8 cellular contexts compared by ENCODE assay signal in genomic region chr1:185647597-185648267, GRCh38.
DNase-seq lines count a peak whose midpoint lies in the region; ATAC-seq and TF ChIP-seq lines count a peak whose summit lies in the region.
"Not testable (repeated sequence)": the region's sequence is repeated elsewhere in the genome, so short reads cannot be mapped to it uniquely, and the experiment has no call there.

No MANE protein-coding gene starts in this region.

- H3K9ac ChIP-seq in OCI-LY3 (ENCODE audit: low read length), result 0 out of 2 replicates have a peak overlapping the region, but pooled peaks have one; percentile 78
- H3K9ac ChIP-seq in parathyroid adenoma, result not testable (repeated sequence)

- peaks cover 33 to 69% (median 52%) of the 10 kb centered on the region in 4 donors for H3K4me1 Mint-ChIP-seq in CD4-positive, CD25-positive, alpha-beta regulatory T cell
- H3K4me1 Mint-ChIP-seq in HFFc6 (ENCODE audit: low read depth), result peaks cover 50% of the 10 kb centered on the region
- peaks cover 35% of the 10 kb centered on the region for H3K4me1 Mint-ChIP-seq in activated CD4-positive, alpha-beta T cell treated with anti-CD3 and anti-CD28 coated beads for 36 hours
- peaks cover 40% of the 10 kb centered on the region for H3K4me1 Mint-ChIP-seq in activated naive CD8-positive, alpha-beta T cell treated with anti-CD3 and anti-CD28 coated beads, Interleukin-2, amount 50 U/mL, for 24 hours

- CTCF ChIA-PET in activated CD4-positive, alpha-beta T cell treated with anti-CD3 and anti-CD28 coated beads for 36 hours (lab: Charles Lee), result interaction anchor here (1.0 kb wide), 1 partner anchor 85 kb away, joined by 5 read pairs; no protein-coding TSS in a partner anchor

- H3K79me2 ChIP-seq in OCI-LY3 (ENCODE audit: low read length); parathyroid adenoma: not testable (repeated sequence)

- not testable (repeated sequence) for H3K27me3 Mint-ChIP-seq in CD4-positive, CD25-positive, alpha-beta regulatory T cell; HFFc6 (ENCODE audit: insufficient read depth); activated CD4-positive, alpha-beta T cell treated with anti-CD3 and anti-CD28 coated beads for 36 hours; activated naive CD8-positive, alpha-beta T cell treated with anti-CD3 and anti-CD28 coated beads, Interleukin-2, amount 50 U/mL, for 24 hours

- 87 to 96% methylated on average over 10 of the region's 12 CpGs for WGBS in mesodermal cell (ENCODE audit: insufficient coverage in 2 of 2), 2 experiments

- not testable (repeated sequence) for H3K9me3 ChIP-seq in CD4-positive, CD25-positive, alpha-beta regulatory T cell (ENCODE audit: control insufficient read depth in 2 of 2, low read length in 2 of 2); parathyroid adenoma (ENCODE audit: control insufficient read depth, low read length)
- H3K9me3 ChIP-seq in OCI-LY3 (ENCODE audit: insufficient read depth, low read length), result peaks cover 32% of the 10 kb centered on the region
- H3K9me3 ChIP-seq in mesodermal cell (ENCODE audit: control insufficient read depth, low read length), result peaks cover 26% of the 10 kb centered on the region

- peaks cover 0 to 15% (median 2%) of the 10 kb centered on the region in 7 donors for H3K9me3 Mint-ChIP-seq in CD4-positive, CD25-positive, alpha-beta regulatory T cell
- H3K9me3 Mint-ChIP-seq in HFFc6, result peaks cover 29% of the 10 kb centered on the region
- not testable (repeated sequence) for H3K9me3 Mint-ChIP-seq in activated CD4-positive, alpha-beta T cell treated with anti-CD3 and anti-CD28 coated beads for 36 hours (ENCODE audit: low read depth); activated naive CD8-positive, alpha-beta T cell treated with anti-CD3 and anti-CD28 coated beads, Interleukin-2, amount 50 U/mL, for 24 hours

- H4K20me1 ChIP-seq in OCI-LY3 (ENCODE audit: insufficient read depth, low read length), result not testable (repeated sequence)

- H3K36me3 Mint-ChIP-seq in CD4-positive, CD25-positive, alpha-beta regulatory T cell; activated CD4-positive, alpha-beta T cell treated with anti-CD3 and anti-CD28 coated beads for 36 hours (ENCODE audit: low read depth); activated naive CD8-positive, alpha-beta T cell treated with anti-CD3 and anti-CD28 coated beads, Interleukin-2, amount 50 U/mL, for 24 hours (ENCODE audit: low read depth): not testable (repeated sequence)
- peaks cover 29% of the 10 kb centered on the region for H3K36me3 Mint-ChIP-seq in HFFc6 (ENCODE audit: low read depth)

- intact Hi-C loops in activated CD4-positive, alpha-beta T cell treated with anti-CD3 and anti-CD28 coated beads for 36 hours (cut with DNase I, micrococcal nuclease), result not testable (repeated sequence)

- POLR2A ChIA-PET in activated CD4-positive, alpha-beta T cell treated with anti-CD3 and anti-CD28 coated beads for 36 hours (lab: Charles Lee), result not testable (repeated sequence)

- peak; percentile 61 to 65 for ATAC-seq in CD4-positive, CD25-positive, alpha-beta regulatory T cell (ENCODE audit: low read depth in 2 of 2)
- not testable (repeated sequence) for ATAC-seq in activated CD4-positive, alpha-beta T cell treated with anti-CD3 and anti-CD28 coated beads for 36 hours; activated naive CD8-positive, alpha-beta T cell treated with anti-CD3 and anti-CD28 coated beads, Interleukin-2, amount 50 U/mL, for 24 hours

- H3K4me2 ChIP-seq in OCI-LY3 (ENCODE audit: low read length) (0 out of 2 replicates have a peak overlapping the region, but pooled peaks have one; percentile 76), parathyroid adenoma (ENCODE audit: low read length) (peak overlapping the region; percentile 10)

- DNase-seq in CD4-positive, CD25-positive, alpha-beta regulatory T cell, result peak in 2 of 3 donors; percentile 57 to 75
- peak; percentile 32 for DNase-seq in HFFc6
- DNase-seq in activated CD4-positive, alpha-beta T cell treated with anti-CD3 and anti-CD28 coated beads for 36 hours; activated naive CD8-positive, alpha-beta T cell treated with anti-CD3 and anti-CD28 coated beads, Interleukin-2, amount 50 U/mL, for 24 hours; epithelial cell of prostate (ENCODE audit: low read depth, low spot score): not testable (repeated sequence)

- peak overlapping the region; percentile 75 for H3K4me3 ChIP-seq in CD4-positive, CD25-positive, alpha-beta regulatory T cell (ENCODE audit: low read depth, low read length)
- H3K4me3 ChIP-seq in OCI-LY3 (ENCODE audit: low read length); mesodermal cell (ENCODE audit: extremely low read depth, insufficient read depth, low read length, poor library complexity, severe bottlenecking); parathyroid adenoma (ENCODE audit: low read depth, low read length): not testable (repeated sequence)

- not testable (repeated sequence) for H3K36me3 ChIP-seq in CD4-positive, CD25-positive, alpha-beta regulatory T cell (ENCODE audit: control insufficient read depth, insufficient read depth, low read length); mesodermal cell (ENCODE audit: control insufficient read depth, insufficient read depth, low read length); parathyroid adenoma (ENCODE audit: control insufficient read depth, insufficient read depth, low read length)
- peaks cover 43% of the 10 kb centered on the region for H3K36me3 ChIP-seq in OCI-LY3 (replicated peaks; ENCODE audit: low read depth, low read length)

- H3K27me3 ChIP-seq in CD4-positive, CD25-positive, alpha-beta regulatory T cell (ENCODE audit: control insufficient read depth, insufficient read depth, low read length); OCI-LY3 (ENCODE audit: low read depth, low read length); parathyroid adenoma (ENCODE audit: control insufficient read depth, insufficient read depth, low read length): not testable (repeated sequence)

- not testable (repeated sequence) for H2AFZ ChIP-seq in OCI-LY3 (ENCODE audit: low read depth, low read length); parathyroid adenoma

- not testable (repeated sequence) for TF ChIP-seq CTCF in HFFc6 (IDR thresholded peaks at IDR 0.05); OCI-LY3 (IDR thresholded peaks at IDR 0.05; ENCODE audit: low read depth, low read length); parathyroid adenoma (IDR thresholded peaks at IDR 0.05)

- H3K4me3 Mint-ChIP-seq in CD4-positive, CD25-positive, alpha-beta regulatory T cell, result peak overlapping the region; percentile 52 to 90 (median 79)
- H3K4me3 Mint-ChIP-seq in HFFc6, result peak overlapping the region; percentile 86; the same call in 1 of the 2 replicates
- not testable (repeated sequence) for H3K4me3 Mint-ChIP-seq in activated CD4-positive, alpha-beta T cell treated with anti-CD3 and anti-CD28 coated beads for 36 hours; activated naive CD8-positive, alpha-beta T cell treated with anti-CD3 and anti-CD28 coated beads, Interleukin-2, amount 50 U/mL, for 24 hours

- H3K4me1 ChIP-seq in CD4-positive, CD25-positive, alpha-beta regulatory T cell (ENCODE audit: control insufficient read depth, insufficient read depth, low read length, poor library complexity, severe bottlenecking), result peaks cover 42% of the 10 kb centered on the region
- H3K4me1 ChIP-seq in OCI-LY3 (ENCODE audit: low read length) (peaks cover 56% of the 10 kb centered on the region), mesodermal cell (ENCODE audit: control insufficient read depth, insufficient read depth, low read length, poor library complexity, severe bottlenecking) (peaks cover 12% of the 10 kb centered on the region)
- H3K4me1 ChIP-seq in parathyroid adenoma, result not testable (repeated sequence)

- H3K27ac ChIP-seq in CD4-positive, CD25-positive, alpha-beta regulatory T cell (ENCODE audit: insufficient read depth, low read length, poor library complexity, severe bottlenecking), result peak overlapping the region; percentile 67
- H3K27ac ChIP-seq in OCI-LY3 (ENCODE audit: low read length), result peak overlapping the region; percentile 93
- H3K27ac ChIP-seq in epithelial cell of prostate, result peak overlapping the region; percentile 82
- peak overlapping the region; percentile 98 for H3K27ac ChIP-seq in mesodermal cell (ENCODE audit: low read depth, low read length, severe bottlenecking)
- H3K27ac ChIP-seq in parathyroid adenoma, result not testable (repeated sequence)

- peak overlapping the region; percentile 95 to 99 (median 96) for H3K27ac Mint-ChIP-seq in CD4-positive, CD25-positive, alpha-beta regulatory T cell
- peak overlapping the region; percentile 90 for H3K27ac Mint-ChIP-seq in HFFc6
- peak overlapping the region; percentile 12 for H3K27ac Mint-ChIP-seq in activated CD4-positive, alpha-beta T cell treated with anti-CD3 and anti-CD28 coated beads for 36 hours
- H3K27ac Mint-ChIP-seq in activated naive CD8-positive, alpha-beta T cell treated with anti-CD3 and anti-CD28 coated beads, Interleukin-2, amount 50 U/mL, for 24 hours, result peak overlapping the region; percentile 52

Comparison
In these comparisons a context has a peak if more than half of its experiments do, and no peak if none do; other contexts are left out.
1. H3K27ac Mint-ChIP-seq: peak in every context shown above with its lines; median percentile 96 in CD4-positive, CD25-positive, alpha-beta regulatory T cell; 90 in HFFc6; 52 in activated naive CD8-positive, alpha-beta T cell treated with anti-CD3 and anti-CD28 coated beads, Interleukin-2, amount 50 U/mL, for 24 hours; 12 in activated CD4-positive, alpha-beta T cell treated with anti-CD3 and anti-CD28 coated beads for 36 hours.